ENCODE assay signal across 1 cellular context in the genomic region with DNA sequence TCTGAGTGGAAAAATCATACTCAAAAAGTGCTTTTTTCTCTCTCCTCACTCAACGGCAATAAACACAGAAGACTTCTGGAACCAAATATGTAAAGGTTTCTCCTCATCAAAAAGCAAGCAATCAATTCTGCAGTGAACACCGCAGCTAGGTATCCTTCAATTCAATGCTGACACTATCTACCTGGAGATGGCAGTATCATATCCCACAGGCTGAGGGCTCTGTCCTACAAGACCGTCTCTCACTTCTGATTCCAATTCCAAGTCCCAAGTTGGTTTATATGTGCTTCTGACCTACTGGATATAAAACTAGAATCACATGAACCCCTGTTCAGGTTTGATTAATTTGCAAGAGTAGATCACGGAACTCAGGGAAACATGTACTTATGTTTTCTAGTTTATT.
TF ChIP-seq lines count a peak whose summit lies in the region.

No MANE protein-coding gene starts in this region.

TF ChIP-seq in H1, 55 proteins besides CTCF, POLR2A, EP300 and RAD21:
- TF ChIP-seq JUND (IDR thresholded peaks at IDR 0.05; ENCODE audit: low read length) (no peak), NANOG (IDR thresholded peaks at IDR 0.05; ENCODE audit: insufficient read depth, low read depth, low read length, poor library complexity, severe bottlenecking) (no peak), CHD1 (IDR thresholded peaks at IDR 0.05; ENCODE audit: low read depth, low read length) (no peak), NRF1 (IDR thresholded peaks at IDR 0.05; ENCODE audit: low read depth, low read length) (no peak), ATF3 (IDR thresholded peaks at IDR 0.05; ENCODE audit: insufficient read depth, low read depth, low read length) (no peak), RNF2 (IDR thresholded peaks at IDR 0.05; ENCODE audit: borderline replicate concordance, low read depth, low read length, missing control alignments, poor library complexity, severe bottlenecking) (no peak), RXRA (IDR thresholded peaks at IDR 0.05; ENCODE audit: insufficient read depth, low read depth, low read length) (no peak), MAFK (IDR thresholded peaks at IDR 0.05; ENCODE audit: low read depth, low read length) (no peak), JUN (IDR thresholded peaks at IDR 0.05; ENCODE audit: low read depth, low read length) (no peak), SP4 (IDR thresholded peaks at IDR 0.05; ENCODE audit: low read length) (no peak), CBX8 (IDR thresholded peaks at IDR 0.05; ENCODE audit: borderline replicate concordance, low read depth, low read length) (no peak), FOSL1 (IDR thresholded peaks at IDR 0.05; ENCODE audit: insufficient read depth, low read depth, low read length) (no peak), CREB1 (IDR thresholded peaks at IDR 0.05) (no peak)
- TF ChIP-seq, protein P1, sequence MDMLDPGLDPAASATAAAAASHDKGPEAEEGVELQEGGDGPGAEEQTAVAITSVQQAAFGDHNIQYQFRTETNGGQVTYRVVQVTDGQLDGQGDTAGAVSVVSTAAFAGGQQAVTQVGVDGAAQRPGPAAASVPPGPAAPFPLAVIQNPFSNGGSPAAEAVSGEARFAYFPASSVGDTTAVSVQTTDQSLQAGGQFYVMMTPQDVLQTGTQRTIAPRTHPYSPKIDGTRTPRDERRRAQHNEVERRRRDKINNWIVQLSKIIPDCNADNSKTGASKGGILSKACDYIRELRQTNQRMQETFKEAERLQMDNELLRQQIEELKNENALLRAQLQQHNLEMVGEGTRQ (IDR thresholded peaks at IDR 0.05; ENCODE audit: low read length): no peak
